In the genomic region with DNA sequence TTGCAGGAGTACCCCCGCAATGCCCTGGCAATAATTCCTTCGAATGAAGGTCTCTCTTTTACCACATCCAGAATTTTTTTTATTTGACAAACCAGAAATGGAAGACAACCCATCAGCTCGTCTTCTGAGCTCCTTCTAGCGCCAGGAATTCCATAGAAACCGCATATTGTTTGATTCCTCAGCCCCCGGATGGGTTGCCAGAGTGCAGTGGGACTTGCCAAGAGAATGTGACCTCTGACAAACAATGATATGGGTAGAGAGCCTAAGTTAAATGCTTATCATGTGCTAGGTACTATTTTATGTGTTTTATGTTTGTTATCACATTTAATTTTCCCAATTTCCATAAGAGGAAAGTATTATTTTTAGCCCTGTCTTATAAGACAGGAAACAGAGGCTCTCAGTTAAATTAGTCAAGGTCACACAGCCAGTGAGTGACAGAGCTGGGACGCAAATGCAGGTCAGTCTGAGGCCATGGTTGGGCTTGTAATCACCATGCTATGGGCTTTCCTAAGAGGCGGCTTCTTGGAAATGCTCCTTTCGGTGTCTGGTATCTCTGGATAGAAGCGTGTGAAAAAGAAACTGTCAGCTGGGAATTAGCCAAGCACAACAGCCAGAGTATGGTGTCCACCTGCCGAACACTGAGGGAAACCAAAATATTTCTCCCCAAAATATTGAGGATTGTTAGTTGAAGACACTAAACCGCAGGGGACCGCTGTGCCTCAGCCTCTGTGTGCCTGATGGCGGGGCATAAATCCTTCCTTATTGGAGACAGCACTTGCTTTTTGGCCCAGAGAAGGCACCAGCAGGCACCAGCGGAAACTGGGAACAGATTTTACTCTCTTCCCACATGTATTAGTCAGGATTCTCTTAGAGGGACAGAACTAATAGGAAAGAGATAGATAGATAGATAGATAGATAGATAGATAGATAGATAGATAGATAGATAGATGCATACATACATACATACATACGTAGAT, we compare ENCODE assay signal across 1 cellular context.
TF ChIP-seq lines count a peak whose summit lies in the region.

No MANE protein-coding gene starts in this region.

TF ChIP-seq in K562, 482 proteins besides CTCF, POLR2A, EP300 and RAD21 (continued from another document and continues in another):
- TF ChIP-seq SMAD4 (CRISPR knock-in tag; conservative IDR thresholded peaks at IDR 0.05) (peak; percentile 81), ZNF217 (CRISPR knock-in tag; IDR thresholded peaks at IDR 0.05) (no peak), RB1 (IDR thresholded peaks at IDR 0.05; ENCODE audit: low read depth) (no peak), TRIM24 (IDR thresholded peaks at IDR 0.05) (0 out of 4 replicates have a peak, but pooled peaks of 1 of the 2 experiments have one; percentile 19), PBX2 (CRISPR knock-in tag; IDR thresholded peaks at IDR 0.05; ENCODE audit: low read depth) (no peak), PBX2 (tag; conservative IDR thresholded peaks at IDR 0.05; ENCODE audit: low read depth) (peak; percentile 71), PHF8 (IDR thresholded peaks at IDR 0.05; ENCODE audit: borderline replicate concordance, low read length) (no peak), MED1 (CRISPR knock-in tag; IDR thresholded peaks at IDR 0.05; ENCODE audit: borderline replicate concordance) (no peak), ESRRA (IDR thresholded peaks at IDR 0.05; ENCODE audit: borderline replicate concordance, low read depth) (peak; percentile 90), EZH2 (IDR thresholded peaks at IDR 0.05; ENCODE audit: borderline replicate concordance, low read depth, low read length) (no peak), DACH1 (IDR thresholded peaks at IDR 0.05; ENCODE audit: partially characterized antibody) (peak; percentile 86), SMAD2 (IDR thresholded peaks at IDR 0.05; ENCODE audit: low read depth, low read length) (no peak), SNIP1 (IDR thresholded peaks at IDR 0.05; ENCODE audit: low read depth) (no peak), KDM1A (IDR thresholded peaks at IDR 0.05) (0 out of 4 replicates have a peak, but pooled peaks of 1 of the 2 experiments have one; percentile 13), ZNF668 (CRISPR knock-in tag; IDR thresholded peaks at IDR 0.05) (no peak), SREBF1 (IDR thresholded peaks at IDR 0.05; ENCODE audit: borderline replicate concordance, low read depth, low read length) (no peak), DMBX1 (CRISPR knock-in tag; IDR thresholded peaks at IDR 0.05; ENCODE audit: borderline replicate concordance) (peak; percentile 36; the same call in 1 of the 2 replicates), CXXC5 (CRISPR knock-in tag; IDR thresholded peaks at IDR 0.05) (peak; percentile 83), KLF16 (IDR thresholded peaks at IDR 0.05) (no peak), ZNF592 (IDR thresholded peaks at IDR 0.05) (0 out of 2 replicates have a peak, but pooled peaks have one; percentile 39), CBFA2T3 (IDR thresholded peaks at IDR 0.05) (peak; percentile 64), TBL1XR1 (IDR thresholded peaks at IDR 0.05; ENCODE audit: low read length in 2 of 2) (0 out of 4 replicates have a peak, but pooled peaks of 1 of the 2 experiments have one; percentile 39), ZNF449 (CRISPR knock-in tag; IDR thresholded peaks at IDR 0.05) (peak; percentile 71; the same call in 1 of the 2 replicates), ARID1B (IDR thresholded peaks at IDR 0.05) (peak; percentile 68), HMBOX1 (IDR thresholded peaks at IDR 0.05) (0 out of 2 replicates have a peak, but pooled peaks have one; percentile 44), PHF20 (IDR thresholded peaks at IDR 0.05; ENCODE audit: partially characterized antibody) (no peak), L3MBTL2 (IDR thresholded peaks at IDR 0.05) (peak; percentile 51), PHTF2 (CRISPR knock-in tag; IDR thresholded peaks at IDR 0.05) (no peak), ZNF644 (tag; IDR thresholded peaks at IDR 0.05; ENCODE audit: low read depth) (no peak), HLTF (IDR thresholded peaks at IDR 0.05) (no peak)
- TF ChIP-seq, protein P1, sequence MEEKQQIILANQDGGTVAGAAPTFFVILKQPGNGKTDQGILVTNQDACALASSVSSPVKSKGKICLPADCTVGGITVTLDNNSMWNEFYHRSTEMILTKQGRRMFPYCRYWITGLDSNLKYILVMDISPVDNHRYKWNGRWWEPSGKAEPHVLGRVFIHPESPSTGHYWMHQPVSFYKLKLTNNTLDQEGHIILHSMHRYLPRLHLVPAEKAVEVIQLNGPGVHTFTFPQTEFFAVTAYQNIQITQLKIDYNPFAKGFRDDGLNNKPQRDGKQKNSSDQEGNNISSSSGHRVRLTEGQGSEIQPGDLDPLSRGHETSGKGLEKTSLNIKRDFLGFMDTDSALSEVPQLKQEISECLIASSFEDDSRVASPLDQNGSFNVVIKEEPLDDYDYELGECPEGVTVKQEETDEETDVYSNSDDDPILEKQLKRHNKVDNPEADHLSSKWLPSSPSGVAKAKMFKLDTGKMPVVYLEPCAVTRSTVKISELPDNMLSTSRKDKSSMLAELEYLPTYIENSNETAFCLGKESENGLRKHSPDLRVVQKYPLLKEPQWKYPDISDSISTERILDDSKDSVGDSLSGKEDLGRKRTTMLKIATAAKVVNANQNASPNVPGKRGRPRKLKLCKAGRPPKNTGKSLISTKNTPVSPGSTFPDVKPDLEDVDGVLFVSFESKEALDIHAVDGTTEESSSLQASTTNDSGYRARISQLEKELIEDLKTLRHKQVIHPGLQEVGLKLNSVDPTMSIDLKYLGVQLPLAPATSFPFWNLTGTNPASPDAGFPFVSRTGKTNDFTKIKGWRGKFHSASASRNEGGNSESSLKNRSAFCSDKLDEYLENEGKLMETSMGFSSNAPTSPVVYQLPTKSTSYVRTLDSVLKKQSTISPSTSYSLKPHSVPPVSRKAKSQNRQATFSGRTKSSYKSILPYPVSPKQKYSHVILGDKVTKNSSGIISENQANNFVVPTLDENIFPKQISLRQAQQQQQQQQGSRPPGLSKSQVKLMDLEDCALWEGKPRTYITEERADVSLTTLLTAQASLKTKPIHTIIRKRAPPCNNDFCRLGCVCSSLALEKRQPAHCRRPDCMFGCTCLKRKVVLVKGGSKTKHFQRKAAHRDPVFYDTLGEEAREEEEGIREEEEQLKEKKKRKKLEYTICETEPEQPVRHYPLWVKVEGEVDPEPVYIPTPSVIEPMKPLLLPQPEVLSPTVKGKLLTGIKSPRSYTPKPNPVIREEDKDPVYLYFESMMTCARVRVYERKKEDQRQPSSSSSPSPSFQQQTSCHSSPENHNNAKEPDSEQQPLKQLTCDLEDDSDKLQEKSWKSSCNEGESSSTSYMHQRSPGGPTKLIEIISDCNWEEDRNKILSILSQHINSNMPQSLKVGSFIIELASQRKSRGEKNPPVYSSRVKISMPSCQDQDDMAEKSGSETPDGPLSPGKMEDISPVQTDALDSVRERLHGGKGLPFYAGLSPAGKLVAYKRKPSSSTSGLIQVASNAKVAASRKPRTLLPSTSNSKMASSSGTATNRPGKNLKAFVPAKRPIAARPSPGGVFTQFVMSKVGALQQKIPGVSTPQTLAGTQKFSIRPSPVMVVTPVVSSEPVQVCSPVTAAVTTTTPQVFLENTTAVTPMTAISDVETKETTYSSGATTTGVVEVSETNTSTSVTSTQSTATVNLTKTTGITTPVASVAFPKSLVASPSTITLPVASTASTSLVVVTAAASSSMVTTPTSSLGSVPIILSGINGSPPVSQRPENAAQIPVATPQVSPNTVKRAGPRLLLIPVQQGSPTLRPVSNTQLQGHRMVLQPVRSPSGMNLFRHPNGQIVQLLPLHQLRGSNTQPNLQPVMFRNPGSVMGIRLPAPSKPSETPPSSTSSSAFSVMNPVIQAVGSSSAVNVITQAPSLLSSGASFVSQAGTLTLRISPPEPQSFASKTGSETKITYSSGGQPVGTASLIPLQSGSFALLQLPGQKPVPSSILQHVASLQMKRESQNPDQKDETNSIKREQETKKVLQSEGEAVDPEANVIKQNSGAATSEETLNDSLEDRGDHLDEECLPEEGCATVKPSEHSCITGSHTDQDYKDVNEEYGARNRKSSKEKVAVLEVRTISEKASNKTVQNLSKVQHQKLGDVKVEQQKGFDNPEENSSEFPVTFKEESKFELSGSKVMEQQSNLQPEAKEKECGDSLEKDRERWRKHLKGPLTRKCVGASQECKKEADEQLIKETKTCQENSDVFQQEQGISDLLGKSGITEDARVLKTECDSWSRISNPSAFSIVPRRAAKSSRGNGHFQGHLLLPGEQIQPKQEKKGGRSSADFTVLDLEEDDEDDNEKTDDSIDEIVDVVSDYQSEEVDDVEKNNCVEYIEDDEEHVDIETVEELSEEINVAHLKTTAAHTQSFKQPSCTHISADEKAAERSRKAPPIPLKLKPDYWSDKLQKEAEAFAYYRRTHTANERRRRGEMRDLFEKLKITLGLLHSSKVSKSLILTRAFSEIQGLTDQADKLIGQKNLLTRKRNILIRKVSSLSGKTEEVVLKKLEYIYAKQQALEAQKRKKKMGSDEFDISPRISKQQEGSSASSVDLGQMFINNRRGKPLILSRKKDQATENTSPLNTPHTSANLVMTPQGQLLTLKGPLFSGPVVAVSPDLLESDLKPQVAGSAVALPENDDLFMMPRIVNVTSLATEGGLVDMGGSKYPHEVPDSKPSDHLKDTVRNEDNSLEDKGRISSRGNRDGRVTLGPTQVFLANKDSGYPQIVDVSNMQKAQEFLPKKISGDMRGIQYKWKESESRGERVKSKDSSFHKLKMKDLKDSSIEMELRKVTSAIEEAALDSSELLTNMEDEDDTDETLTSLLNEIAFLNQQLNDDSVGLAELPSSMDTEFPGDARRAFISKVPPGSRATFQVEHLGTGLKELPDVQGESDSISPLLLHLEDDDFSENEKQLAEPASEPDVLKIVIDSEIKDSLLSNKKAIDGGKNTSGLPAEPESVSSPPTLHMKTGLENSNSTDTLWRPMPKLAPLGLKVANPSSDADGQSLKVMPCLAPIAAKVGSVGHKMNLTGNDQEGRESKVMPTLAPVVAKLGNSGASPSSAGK (IDR thresholded peaks at IDR 0.05): 0 out of 2 replicates have a peak, but pooled peaks have one; percentile 32
- TF ChIP-seq, protein P2, sequence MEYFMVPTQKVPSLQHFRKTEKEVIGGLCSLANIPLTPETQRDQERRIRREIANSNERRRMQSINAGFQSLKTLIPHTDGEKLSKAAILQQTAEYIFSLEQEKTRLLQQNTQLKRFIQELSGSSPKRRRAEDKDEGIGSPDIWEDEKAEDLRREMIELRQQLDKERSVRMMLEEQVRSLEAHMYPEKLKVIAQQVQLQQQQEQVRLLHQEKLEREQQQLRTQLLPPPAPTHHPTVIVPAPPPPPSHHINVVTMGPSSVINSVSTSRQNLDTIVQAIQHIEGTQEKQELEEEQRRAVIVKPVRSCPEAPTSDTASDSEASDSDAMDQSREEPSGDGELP (CRISPR knock-in tag; IDR thresholded peaks at IDR 0.05; ENCODE audit: borderline replicate concordance): peak; percentile 26; the same call in 1 of the 2 replicates
